18 cellular contexts compared by ENCODE assay signal in the genomic region with DNA sequence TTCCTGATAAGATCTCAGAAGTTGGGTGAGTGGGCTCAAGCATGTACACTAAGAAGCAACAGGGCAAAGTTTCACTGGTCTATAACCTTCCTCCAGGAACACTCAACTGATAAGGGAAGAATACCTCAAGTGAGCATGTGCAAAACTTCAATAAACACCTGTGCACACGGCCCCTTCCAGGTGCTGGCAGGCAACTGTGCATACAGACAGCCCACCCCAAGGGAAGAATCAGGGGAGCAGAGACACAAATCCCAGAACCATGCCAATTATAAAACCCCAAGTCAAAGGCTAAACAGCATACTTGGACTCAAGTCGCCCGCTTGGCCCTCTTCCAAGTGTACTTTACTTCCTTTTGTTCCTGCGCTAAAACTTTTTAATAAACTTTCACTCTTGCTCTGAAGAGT.
DNase-seq lines count a peak whose midpoint lies in the region; ATAC-seq and TF ChIP-seq lines count a peak whose summit lies in the region.
"Had no signal": no experiment of that assay in that cellular context is flagged by ENCODE, and none has a peak within 500 bp of the region (broad histone marks: within the 10 kb centered on the region; RNA-seq: fewer than 3 reads in every experiment).

No MANE protein-coding gene starts in this region.

- no peaks in the 10 kb centered on the region for H3K36me3 Mint-ChIP-seq in CD4-positive, CD25-positive, alpha-beta regulatory T cell
- H3K36me3 Mint-ChIP-seq in stimulated activated memory B cell treated with anti-CD40 and anti-IgM and Interleukin-4, amounts not matched to agents 10 μg/mL and 1 μg/mL and 100 μg/mL, for 72 hours: no peaks in the 10 kb centered on the region
- H3K36me3 Mint-ChIP-seq: activated CD4-positive, alpha-beta memory T cell treated with anti-CD3 and anti-CD28 coated beads for 36 hours; activated naive CD8-positive, alpha-beta T cell treated with anti-CD3 and anti-CD28 coated beads for 36 hours had no signal

- no peaks in the 10 kb centered on the region for H3K9me2 ChIP-seq in hepatocyte (replicated peaks; ENCODE audit: insufficient read depth)

- peak overlapping the region; percentile 2 for H3K4me2 ChIP-seq in hepatocyte
- H3K4me2 ChIP-seq: KMS-11 had no signal

- TF ChIP-seq POLR2A in Peyer's patch (IDR thresholded peaks at IDR 0.05): no peak

- H3K27me3 Mint-ChIP-seq in CD4-positive, CD25-positive, alpha-beta regulatory T cell: no peaks in the 10 kb centered on the region
- H3K27me3 Mint-ChIP-seq in stimulated activated memory B cell treated with anti-CD40 and anti-IgM and Interleukin-4, amounts not matched to agents 10 μg/mL and 1 μg/mL and 100 μg/mL, for 72 hours: no peaks in the 10 kb centered on the region
- H3K27me3 Mint-ChIP-seq: activated CD4-positive, alpha-beta memory T cell treated with anti-CD3 and anti-CD28 coated beads for 36 hours; activated naive CD8-positive, alpha-beta T cell treated with anti-CD3 and anti-CD28 coated beads for 36 hours; stimulated activated naive CD8-positive, alpha-beta T cell treated with anti-CD3 and anti-CD28 coated beads, Interleukin-15, Interleukin-2, amounts not matched to agents 100 ng/mL and 50 ng/mL, for 24 hours had no signal

- WGBS in hepatocyte (ENCODE audit: low lambda C conversion rate, missing lambda C conversion rate): 70% methylated on average over 4 of the region's 4 CpGs

- peaks cover 0 to 1% (median 0%) of the 10 kb centered on the region in 7 donors for H3K9me3 Mint-ChIP-seq in CD4-positive, CD25-positive, alpha-beta regulatory T cell
- H3K9me3 Mint-ChIP-seq in stimulated activated memory B cell treated with anti-CD40 and anti-IgM and Interleukin-4, amounts not matched to agents 10 μg/mL and 1 μg/mL and 100 μg/mL, for 72 hours: no peaks in the 10 kb centered on the region
- H3K9me3 Mint-ChIP-seq: activated CD4-positive, alpha-beta memory T cell treated with anti-CD3 and anti-CD28 coated beads for 36 hours; stimulated activated naive CD8-positive, alpha-beta T cell treated with anti-CD3 and anti-CD28 coated beads, Interleukin-15, Interleukin-2, amounts not matched to agents 100 ng/mL and 50 ng/mL, for 24 hours had no signal

- no peak overlapping the region for H3K4me3 ChIP-seq in CD4-positive, CD25-positive, alpha-beta regulatory T cell (ENCODE audit: low read depth, low read length)
- no peak overlapping the region for H3K4me3 ChIP-seq in Peyer's patch
- H3K4me3 ChIP-seq in hepatocyte: no peak overlapping the region
- H3K4me3 ChIP-seq: breast epithelium had no signal

- H3K27ac Mint-ChIP-seq in CD4-positive, CD25-positive, alpha-beta regulatory T cell: peak overlapping the region; percentile 8 to 52 (median 40)
- peak overlapping the region; percentile 25 for H3K27ac Mint-ChIP-seq in stimulated activated memory B cell treated with anti-CD40 and anti-IgM and Interleukin-4, amounts not matched to agents 10 μg/mL and 1 μg/mL and 100 μg/mL, for 72 hours
- H3K27ac Mint-ChIP-seq: activated naive CD8-positive, alpha-beta T cell treated with anti-CD3 and anti-CD28 coated beads for 36 hours; stimulated activated naive CD8-positive, alpha-beta T cell treated with anti-CD3 and anti-CD28 coated beads, Interleukin-15, Interleukin-2, amounts not matched to agents 100 ng/mL and 50 ng/mL, for 24 hours had no signal

- no peaks in the 10 kb centered on the region for H4K20me1 ChIP-seq in hepatocyte (ENCODE audit: insufficient read depth, poor library complexity, severe bottlenecking)

- H3K27me3 ChIP-seq in CD4-positive, CD25-positive, alpha-beta regulatory T cell (ENCODE audit: control insufficient read depth, insufficient read depth, low read length): no peaks in the 10 kb centered on the region
- H3K27me3 ChIP-seq in Peyer's patch: no peaks in the 10 kb centered on the region
- H3K27me3 ChIP-seq in hepatocyte: no peaks in the 10 kb centered on the region
- H3K27me3 ChIP-seq: breast epithelium had no signal

- H3K4me1 Mint-ChIP-seq in CD4-positive, CD25-positive, alpha-beta regulatory T cell: peaks cover 30 to 58% (median 37%) of the 10 kb centered on the region in 4 donors
- H3K4me1 Mint-ChIP-seq in stimulated activated memory B cell treated with anti-CD40 and anti-IgM and Interleukin-4, amounts not matched to agents 10 μg/mL and 1 μg/mL and 100 μg/mL, for 72 hours: peaks cover 40% of the 10 kb centered on the region

- no peaks in the 10 kb centered on the region for H3K79me2 ChIP-seq in hepatocyte

- H2AFZ ChIP-seq in hepatocyte: no peak overlapping the region

- H3K27ac ChIP-seq in CD4-positive, CD25-positive, alpha-beta regulatory T cell (ENCODE audit: insufficient read depth, low read length, poor library complexity, severe bottlenecking): no peak overlapping the region
- H3K27ac ChIP-seq in Peyer's patch (peak overlapping the region in 3 of 4 donors; percentile 23 to 79 (median 66)), hepatocyte (peak overlapping the region; percentile 62)
- H3K27ac ChIP-seq: HL-60, KMS-11 had no signal

- no peaks in the 10 kb centered on the region for H3K9me3 ChIP-seq in CD4-positive, CD25-positive, alpha-beta regulatory T cell (ENCODE audit: control insufficient read depth in 2 of 2, low read length in 2 of 2)
- H3K9me3 ChIP-seq in Peyer's patch (no peaks in the 10 kb centered on the region), hepatocyte (ENCODE audit: low read depth) (no peaks in the 10 kb centered on the region)
- H3K9me3 ChIP-seq: breast epithelium had no signal

- TF ChIP-seq CTCF in Peyer's patch (IDR thresholded peaks at IDR 0.05) (no peak), hepatocyte (IDR thresholded peaks at IDR 0.05; ENCODE audit: poor library complexity) (no peak)

- no peak for ATAC-seq in CD4-positive, CD25-positive, alpha-beta regulatory T cell (ENCODE audit: low read depth in 2 of 2)
- ATAC-seq in stimulated activated memory B cell treated with anti-CD40 and anti-IgM and Interleukin-4, amounts not matched to agents 10 μg/mL and 1 μg/mL and 100 μg/mL, for 72 hours: no peak

- H3K4me1 ChIP-seq in CD4-positive, CD25-positive, alpha-beta regulatory T cell (ENCODE audit: control insufficient read depth, insufficient read depth, low read length, poor library complexity, severe bottlenecking): peaks cover 20% of the 10 kb centered on the region
- H3K4me1 ChIP-seq in Peyer's patch (peaks cover 0 to 43% (median 7%) of the 10 kb centered on the region in 4 donors), hepatocyte (ENCODE audit: insufficient read depth) (peaks cover 26% of the 10 kb centered on the region)

- no peak for DNase-seq in CD4-positive, CD25-positive, alpha-beta regulatory T cell
- DNase-seq in Peyer's patch (peak in 2 of 3 donors; percentile 55 to 67), hepatocyte (ENCODE audit: low spot score) (peak; percentile 46), hypothalamus (lab: John Stamatoyannopoulos, UW) (no peak), SKM-1 (lab: John Stamatoyannopoulos, UW; ENCODE audit: unreplicated experiment) (no peak)
- DNase-seq in activated effector memory CD4-positive, alpha-beta T cell treated with Interleukin-2 at 50 U/mL for 16 hours: no peak
- DNase-seq: activated CD4-positive, alpha-beta memory T cell treated with anti-CD3 and anti-CD28 coated beads for 36 hours; activated naive CD8-positive, alpha-beta T cell treated with anti-CD3 and anti-CD28 coated beads for 36 hours; activated T-cell treated with anti-CD3 and anti-CD28 coated beads, Interleukin-2, amount 50 U/mL, for 1 hour; effector CD4-positive, alpha-beta T cell; mesendoderm; NCI-H1092 treated with DMSO at 0.1 percent for 48 hours; stimulated activated CD4-positive, alpha-beta T cell treated with anti-CD3 and anti-CD28 coated beads, Interleukin-15, amount 100 ng/mL, for 24 hours had no signal

- H3K4me3 Mint-ChIP-seq in CD4-positive, CD25-positive, alpha-beta regulatory T cell: peak overlapping the region in 2 of 4 donors; percentile 34 to 70
- H3K4me3 Mint-ChIP-seq in stimulated activated memory B cell treated with anti-CD40 and anti-IgM and Interleukin-4, amounts not matched to agents 10 μg/mL and 1 μg/mL and 100 μg/mL, for 72 hours: no peak overlapping the region
- H3K4me3 Mint-ChIP-seq: activated CD4-positive, alpha-beta memory T cell treated with anti-CD3 and anti-CD28 coated beads for 36 hours; activated naive CD8-positive, alpha-beta T cell treated with anti-CD3 and anti-CD28 coated beads for 36 hours; stimulated activated naive CD8-positive, alpha-beta T cell treated with anti-CD3 and anti-CD28 coated beads, Interleukin-15, Interleukin-2, amounts not matched to agents 100 ng/mL and 50 ng/mL, for 24 hours had no signal

- no peaks in the 10 kb centered on the region for H3K36me3 ChIP-seq in CD4-positive, CD25-positive, alpha-beta regulatory T cell (ENCODE audit: control insufficient read depth, insufficient read depth, low read length)
- H3K36me3 ChIP-seq in Peyer's patch (no peaks in the 10 kb centered on the region), hepatocyte (replicated peaks; ENCODE audit: insufficient read depth, low read depth) (no peaks in the 10 kb centered on the region)
- H3K36me3 ChIP-seq: breast epithelium had no signal

Comparison
In these comparisons a context has a peak if more than half of its experiments do, and no peak if none do; other contexts are left out.
1. DNase-seq: peak in Peyer's patch (2 of 3) and hepatocyte (single experiment); none in CD4-positive, CD25-positive, alpha-beta regulatory T cell (0 of 3), activated effector memory CD4-positive, alpha-beta T cell treated with Interleukin-2 at 50 U/mL for 16 hours (single experiment), hypothalamus (0 of 51) and SKM-1 (single experiment).